Comparison of ENCODE assay signal across 8 cellular contexts in the genomic region with DNA sequence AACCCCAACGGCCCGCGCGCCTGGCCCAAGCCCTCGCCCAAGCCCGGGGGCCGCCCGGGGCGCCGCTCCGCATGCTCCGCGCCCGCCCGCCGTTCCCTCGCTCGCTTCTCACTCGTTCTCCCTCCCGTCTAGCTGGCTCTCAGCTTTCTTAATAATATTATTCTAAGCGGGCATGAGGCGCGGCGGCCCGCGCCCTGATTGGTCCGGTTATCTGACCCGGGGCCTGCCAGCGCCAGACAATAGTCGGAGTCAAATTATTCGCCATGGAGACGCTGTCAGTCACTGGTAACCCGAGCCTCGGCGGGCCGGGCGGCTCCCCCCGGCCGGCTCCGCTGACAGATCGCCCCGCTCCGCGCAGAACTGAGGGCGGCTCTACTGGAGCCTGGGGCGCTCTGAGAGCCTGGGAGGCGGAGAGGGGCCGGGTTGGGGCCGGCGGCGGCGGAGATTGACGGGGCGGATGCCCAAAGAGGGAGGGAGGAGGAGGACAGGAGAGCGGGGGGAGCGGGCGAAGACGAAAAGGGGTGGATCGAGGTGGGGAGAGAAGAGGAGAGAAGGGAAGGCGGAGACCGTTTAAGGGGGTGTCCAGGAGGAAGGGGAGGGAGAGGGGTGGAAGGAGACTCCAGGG. TPM values are rescaled to one million over a fixed set of nuclear protein-coding genes. Genes with fewer than 3 reads are reported as not detected.
DNase-seq lines count a peak whose midpoint lies in the region; ATAC-seq and TF ChIP-seq lines count a peak whose summit lies in the region.

A gene (minus strand): TSS at position 150 of the 625 bp plus-strand sequence. CDS start 342 bp downstream, outside the sequence.

- DNase-seq in BJ (ENCODE audit: low read depth) (peak; percentile 92), NCI-H524 (lab: John Stamatoyannopoulos, UW) (peak; percentile 96 to 99), T47D (ENCODE audit: low read depth in 1 of 2, low spot score in 1 of 2) (peak; percentile 98), sigmoid colon (peak; percentile 93), SKM-1 treated with dmso at 0.1 percent for 144 hours (lab: John Stamatoyannopoulos, UW; ENCODE audit: unreplicated experiment) (no peak)

- intact Hi-C loops in sigmoid colon (cut with DNase I), result no loop called here

- H3K36me3 ChIP-seq in BJ (ENCODE audit: control insufficient read depth, insufficient read depth, low read length) (no peaks in the 10 kb centered on the region), HEK293 (ENCODE audit: control insufficient read depth in 2 of 2, insufficient read depth in 1 of 2, low read length in 2 of 2) (no peaks in the 10 kb centered on the region), iPS-18a (ENCODE audit: control insufficient read depth, low read depth, low read length) (no peaks in the 10 kb centered on the region), sigmoid colon (no peaks in the 10 kb centered on the region)

- H3K27ac ChIP-seq in HEK293 (ENCODE audit: extremely low read depth, low read depth, low read length), result peak within 1 kb of the TSS; percentile 79
- no peak within 1 kb of the TSS for H3K27ac ChIP-seq in iPS-18a (ENCODE audit: low read length)
- H3K27ac ChIP-seq in sigmoid colon, result peak within 1 kb of the TSS; percentile 22 to 80 (median 58)

- POLR2A ChIA-PET in BJ (lab: Charles Lee), result interaction anchor here (0.5 kb wide), 1 partner anchor 567 kb away, joined by 18 read pairs; no protein-coding TSS in a partner anchor
- POLR2A ChIA-PET in HEK293 (lab: Yijun Ruan, JAX), result interaction anchor here (0.9 to 1.3 kb wide), 3 partner anchors 11 to 160 kb away, joined by 4 to 5 read pairs (median 4); no protein-coding TSS in a partner anchor

- H3K4me1 ChIP-seq in HEK293 (ENCODE audit: control insufficient read depth, insufficient read depth, low read length) (peaks cover 2% of the 10 kb centered on the region; the same call in 1 of the 2 replicates), iPS-18a (ENCODE audit: control insufficient read depth, low read depth, low read length) (peaks cover 16% of the 10 kb centered on the region), sigmoid colon (peaks cover 0 to 58% (median 57%) of the 10 kb centered on the region in 4 donors)

- in situ Hi-C loops in T47D (cut with HindIII; ENCODE audit: low pct_unique_long_range_greater_than_20kb, low sequenced_read_pairs), result no loop called here

- CTCF ChIA-PET in BJ (lab: Yijun Ruan, JAX) (interaction anchor here (0.6 to 1.4 kb wide), 3 partner anchors 19 to 43 kb away, joined by 3 to 4 read pairs (median 4); no protein-coding TSS in a partner anchor), HEK293 (lab: Yijun Ruan, JAX) (interaction anchor here (0.7 kb wide), 1 partner anchor 447 kb away, joined by 3 read pairs; no protein-coding TSS in a partner anchor)

- peak within 1 kb of the TSS; percentile 42 for H3K4me3 ChIP-seq in BJ (ENCODE audit: low read depth, low read length)
- H3K4me3 ChIP-seq in HEK293 (ENCODE audit: low read depth, low read length), result peak within 1 kb of the TSS; percentile 48
- H3K4me3 ChIP-seq in iPS-18a (ENCODE audit: low read length), result peak within 1 kb of the TSS; percentile 68
- peak within 1 kb of the TSS; percentile 24 to 47 (median 42) for H3K4me3 ChIP-seq in sigmoid colon

- 1 to 2% methylated on average over 61 of the region's 61 CpGs for WGBS in sigmoid colon, 2 donors

- H3K27me3 ChIP-seq in BJ (ENCODE audit: control insufficient read depth, insufficient read depth, low read length) (peaks cover 53% of the 10 kb centered on the region), iPS-18a (ENCODE audit: control insufficient read depth, insufficient read depth, low read length) (peaks cover 98% of the 10 kb centered on the region), sigmoid colon (peaks cover 64 to 100% (median 87%) of the 10 kb centered on the region in 3 donors)

- H3K9ac ChIP-seq in iPS-18a (ENCODE audit: low read length), result no peak within 1 kb of the TSS

- TF ChIP-seq EP300 in sigmoid colon (IDR thresholded peaks at IDR 0.05), result no peak

- no peak for TF ChIP-seq CTCF in BJ (IDR thresholded peaks at IDR 0.05; ENCODE audit: insufficient read depth, low read depth, low read length)
- no peak for TF ChIP-seq CTCF in HEK293 (tag by site-specific recombination; IDR thresholded peaks at IDR 0.05)
- no peak for TF ChIP-seq CTCF in sigmoid colon (IDR thresholded peaks at IDR 0.05)

- H3K9me3 ChIP-seq in HEK293 (ENCODE audit: control insufficient read depth, insufficient read depth, low read depth, low read length) (no peaks in the 10 kb centered on the region), iPS-18a (ENCODE audit: control insufficient read depth, low read depth, low read length) (no peaks in the 10 kb centered on the region), sigmoid colon (no peaks in the 10 kb centered on the region)

- ATAC-seq in GM21619 (IDR thresholded peaks at IDR 0.05; ENCODE audit: unreplicated experiment), result no peak

- TF ChIP-seq POLR2A in sigmoid colon (IDR thresholded peaks at IDR 0.05), result no peak

TF ChIP-seq in HEK293, 187 proteins besides CTCF, POLR2A, EP300 and RAD21 (continues in another document):
- TF ChIP-seq, protein P1, sequence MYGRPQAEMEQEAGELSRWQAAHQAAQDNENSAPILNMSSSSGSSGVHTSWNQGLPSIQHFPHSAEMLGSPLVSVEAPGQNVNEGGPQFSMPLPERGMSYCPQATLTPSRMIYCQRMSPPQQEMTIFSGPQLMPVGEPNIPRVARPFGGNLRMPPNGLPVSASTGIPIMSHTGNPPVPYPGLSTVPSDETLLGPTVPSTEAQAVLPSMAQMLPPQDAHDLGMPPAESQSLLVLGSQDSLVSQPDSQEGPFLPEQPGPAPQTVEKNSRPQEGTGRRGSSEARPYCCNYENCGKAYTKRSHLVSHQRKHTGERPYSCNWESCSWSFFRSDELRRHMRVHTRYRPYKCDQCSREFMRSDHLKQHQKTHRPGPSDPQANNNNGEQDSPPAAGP (tag by site-specific recombination; IDR thresholded peaks at IDR 0.05), result no peak; the same call in 1 of the 2 replicates
- TF ChIP-seq, protein P2, sequence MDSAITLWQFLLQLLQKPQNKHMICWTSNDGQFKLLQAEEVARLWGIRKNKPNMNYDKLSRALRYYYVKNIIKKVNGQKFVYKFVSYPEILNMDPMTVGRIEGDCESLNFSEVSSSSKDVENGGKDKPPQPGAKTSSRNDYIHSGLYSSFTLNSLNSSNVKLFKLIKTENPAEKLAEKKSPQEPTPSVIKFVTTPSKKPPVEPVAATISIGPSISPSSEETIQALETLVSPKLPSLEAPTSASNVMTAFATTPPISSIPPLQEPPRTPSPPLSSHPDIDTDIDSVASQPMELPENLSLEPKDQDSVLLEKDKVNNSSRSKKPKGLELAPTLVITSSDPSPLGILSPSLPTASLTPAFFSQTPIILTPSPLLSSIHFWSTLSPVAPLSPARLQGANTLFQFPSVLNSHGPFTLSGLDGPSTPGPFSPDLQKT (IDR thresholded peaks at IDR 0.05; ENCODE audit: borderline replicate concordance, low read depth, low read length), result no peak
- no peak for TF ChIP-seq ZNF626 (tag by site-specific recombination; IDR thresholded peaks at IDR 0.05)
- peak; percentile 98 for TF ChIP-seq SP3 (tag by site-specific recombination; IDR thresholded peaks at IDR 0.05)
- TF ChIP-seq ZIC2 (tag by site-specific recombination; IDR thresholded peaks at IDR 0.05), result peak; percentile 58
- TF ChIP-seq FEZF1 (tag by site-specific recombination; IDR thresholded peaks at IDR 0.05), result peak; percentile 12; the same call in 1 of the 2 replicates
- TF ChIP-seq ZNF521 (tag by site-specific recombination; IDR thresholded peaks at IDR 0.05), result no peak
- no peak for TF ChIP-seq ZNF776 (tag by site-specific recombination; IDR thresholded peaks at IDR 0.05; ENCODE audit: borderline replicate concordance)
- TF ChIP-seq ZBTB7A (tag by site-specific recombination; IDR thresholded peaks at IDR 0.05; ENCODE audit: low read depth), result no peak
- TF ChIP-seq ZNF202 (tag by site-specific recombination; IDR thresholded peaks at IDR 0.05; ENCODE audit: borderline replicate concordance), result no peak
- TF ChIP-seq, protein P3, sequence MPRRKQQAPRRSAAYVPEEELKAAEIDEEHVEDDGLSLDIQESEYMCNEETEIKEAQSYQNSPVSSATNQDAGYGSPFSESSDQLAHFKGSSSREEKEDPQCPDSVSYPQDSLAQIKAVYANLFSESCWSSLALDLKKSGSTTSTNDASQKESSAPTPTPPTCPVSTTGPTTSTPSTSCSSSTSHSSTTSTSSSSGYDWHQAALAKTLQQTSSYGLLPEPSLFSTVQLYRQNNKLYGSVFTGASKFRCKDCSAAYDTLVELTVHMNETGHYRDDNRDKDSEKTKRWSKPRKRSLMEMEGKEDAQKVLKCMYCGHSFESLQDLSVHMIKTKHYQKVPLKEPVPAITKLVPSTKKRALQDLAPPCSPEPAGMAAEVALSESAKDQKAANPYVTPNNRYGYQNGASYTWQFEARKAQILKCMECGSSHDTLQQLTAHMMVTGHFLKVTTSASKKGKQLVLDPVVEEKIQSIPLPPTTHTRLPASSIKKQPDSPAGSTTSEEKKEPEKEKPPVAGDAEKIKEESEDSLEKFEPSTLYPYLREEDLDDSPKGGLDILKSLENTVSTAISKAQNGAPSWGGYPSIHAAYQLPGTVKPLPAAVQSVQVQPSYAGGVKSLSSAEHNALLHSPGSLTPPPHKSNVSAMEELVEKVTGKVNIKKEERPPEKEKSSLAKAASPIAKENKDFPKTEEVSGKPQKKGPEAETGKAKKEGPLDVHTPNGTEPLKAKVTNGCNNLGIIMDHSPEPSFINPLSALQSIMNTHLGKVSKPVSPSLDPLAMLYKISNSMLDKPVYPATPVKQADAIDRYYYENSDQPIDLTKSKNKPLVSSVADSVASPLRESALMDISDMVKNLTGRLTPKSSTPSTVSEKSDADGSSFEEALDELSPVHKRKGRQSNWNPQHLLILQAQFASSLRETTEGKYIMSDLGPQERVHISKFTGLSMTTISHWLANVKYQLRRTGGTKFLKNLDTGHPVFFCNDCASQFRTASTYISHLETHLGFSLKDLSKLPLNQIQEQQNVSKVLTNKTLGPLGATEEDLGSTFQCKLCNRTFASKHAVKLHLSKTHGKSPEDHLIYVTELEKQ (tag by site-specific recombination; IDR thresholded peaks at IDR 0.05; ENCODE audit: borderline replicate concordance), result peak; percentile 93
- TF ChIP-seq ZNF2 (tag by site-specific recombination; IDR thresholded peaks at IDR 0.05), result 0 out of 2 replicates have a peak, but pooled peaks have one; percentile 63
- no peak for TF ChIP-seq ZNF350 (tag by site-specific recombination; IDR thresholded peaks at IDR 0.05)
- TF ChIP-seq ZNF561 (tag by site-specific recombination; IDR thresholded peaks at IDR 0.05; ENCODE audit: borderline replicate concordance), result 0 out of 2 replicates have a peak, but pooled peaks have one; percentile 68
- peak; percentile 62; the same call in 1 of the 2 replicates for TF ChIP-seq KLF7 (tag by site-specific recombination; IDR thresholded peaks at IDR 0.05; ENCODE audit: borderline replicate concordance)
- TF ChIP-seq ZNF366 (tag by site-specific recombination; conservative IDR thresholded peaks at IDR 0.05), result peak; percentile 96

RNA-seq across cellular contexts. Expression of the gene that starts here (rescaled TPM):
- polyA plus RNA-seq in BJ (2011; rRNA removed) (0.23 and 0.36 TPM in 2 replicates), sigmoid colon (under 1 TPM in 1 of 3 donors, not detected in 2; 0.03 TPM)
- polyA minus RNA-seq in BJ (2011; rRNA and poly(A)+ RNA removed), result 0.09 TPM in 1 of 2 replicates, not detected in the other
- 1 to 10 TPM in 1 of 4 donors, not detected in 3; 1.7 TPM for total RNA-seq in sigmoid colon

Comparison
In these comparisons a context has a peak if more than half of its experiments do, and no peak if none do; other contexts are left out.
1. Peak in DNase-seq and H3K4me3 ChIP-seq in BJ; RNA of the gene not detected or under 1 TPM.